ENCODE assay signal across 8 cellular contexts in the genomic region with DNA sequence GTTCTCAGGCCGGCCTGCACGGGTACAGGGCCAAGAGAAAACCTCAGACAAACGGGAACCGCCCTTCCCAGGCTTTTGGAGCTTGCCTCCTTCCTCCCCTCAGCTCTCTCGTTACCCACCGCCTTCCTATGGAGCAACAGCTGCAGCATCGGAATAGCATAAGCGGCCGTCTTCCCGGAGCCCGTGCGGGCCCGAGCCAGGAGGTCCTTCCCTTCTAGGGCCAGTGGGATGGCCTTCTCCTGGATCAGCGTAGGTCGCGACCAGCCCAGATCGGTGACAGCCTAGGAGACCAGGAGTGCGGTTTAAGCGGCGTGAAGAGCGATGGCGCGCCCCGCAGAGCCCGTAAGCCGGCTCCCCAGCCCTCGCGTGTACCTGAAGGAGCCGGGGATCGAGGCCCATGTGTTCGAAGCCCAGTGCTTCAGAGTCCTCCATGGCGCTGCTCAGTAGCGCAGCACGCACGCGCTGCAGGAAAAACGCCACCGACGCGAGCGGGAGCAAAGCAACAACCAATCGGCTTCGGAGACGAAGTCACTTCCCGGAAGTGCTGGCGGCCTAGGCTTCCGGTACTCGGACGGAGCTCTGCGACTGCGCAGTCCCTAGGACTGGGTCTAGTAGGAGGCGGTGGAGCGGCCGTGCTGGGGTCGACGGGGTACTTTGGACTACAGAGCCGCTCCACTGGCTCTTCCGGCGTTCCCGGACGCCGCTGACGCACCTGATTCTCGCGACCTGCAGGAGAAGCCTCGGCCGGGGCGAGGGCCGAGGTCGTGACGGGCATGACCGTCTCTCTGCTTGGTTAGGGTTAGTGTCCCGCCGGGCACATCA. TPM values are rescaled to one million over a fixed set of nuclear protein-coding genes. Genes with fewer than 3 reads are reported as not detected.
DNase-seq lines count a peak whose midpoint lies in the region; ATAC-seq and TF ChIP-seq lines count a peak whose summit lies in the region.

Gene DDX56 (minus strand): TSS at position 445 of the 822 bp plus-strand sequence. CDS start 13 bp downstream, at position 432.

- H3K27ac Mint-ChIP-seq in activated CD8-positive, alpha-beta memory T cell treated with anti-CD3 and anti-CD28 coated beads, Interleukin-2, amount 10 ng/mL, durations not matched to agents 7 days and 5 days, result peak within 1 kb of the TSS; percentile 91
- peak within 1 kb of the TSS; percentile 96 for H3K27ac Mint-ChIP-seq in endodermal cell

- H3K9ac ChIP-seq in NT2/D1 (ENCODE audit: insufficient read length, low read depth) (peak within 1 kb of the TSS; percentile 99), endodermal cell (ENCODE audit: extremely low read depth, low read length, poor library complexity, severe bottlenecking) (peak within 1 kb of the TSS; percentile 80)

- DNase-seq in COR-L47 (lab: John Stamatoyannopoulos, UW) (peak; percentile 96), HUDEP-2 (lab: John Stamatoyannopoulos, UW; ENCODE audit: unreplicated experiment in 76 of 76) (peak in 74 of 76 experiments; percentile 37 to 93 (median 87)), NT2/D1 (ENCODE audit: low read depth, low spot score) (peak; percentile 97), endodermal cell (peak; percentile 98), mesenteric fat pad (ENCODE audit: low spot score) (peak; percentile 98)
- DNase-seq in activated CD8-positive, alpha-beta memory T cell treated with anti-CD3 and anti-CD28 coated beads, Interleukin-2, amount 10 ng/mL, durations not matched to agents 7 days and 5 days, result peak; percentile 97
- peak; percentile 89 for DNase-seq in stimulated activated CD8-positive, alpha-beta memory T cell treated with anti-CD3 and anti-CD28 coated beads, Interleukin-15, amount 100 ng/mL, for 24 hours (ENCODE audit: low read depth)

- WGBS in endodermal cell (ENCODE audit: insufficient coverage in 1 of 2, insufficient read length in 1 of 2), 2 experiments, result 2% methylated on average over 32 to 74 of the region's 74 CpGs

- no peak for TF ChIP-seq CTCF in endodermal cell (conservative IDR thresholded peaks at IDR 0.05)

- no peaks in the 10 kb centered on the region for H3K27me3 Mint-ChIP-seq in activated CD8-positive, alpha-beta memory T cell treated with anti-CD3 and anti-CD28 coated beads, Interleukin-2, amount 10 ng/mL, durations not matched to agents 7 days and 5 days
- no peaks in the 10 kb centered on the region for H3K27me3 Mint-ChIP-seq in endodermal cell (ENCODE audit: insufficient read depth)

- no peaks in the 10 kb centered on the region for H3K27me3 ChIP-seq in NT2/D1 (ENCODE audit: insufficient read depth, insufficient read length)
- no peaks in the 10 kb centered on the region for H3K27me3 ChIP-seq in endodermal cell (ENCODE audit: control insufficient read depth, insufficient read depth, low read length, poor library complexity, severe bottlenecking)

- H3K36me3 ChIP-seq in NT2/D1 (ENCODE audit: insufficient read depth, insufficient read length, low read length) (peaks cover 79% of the 10 kb centered on the region), endodermal cell (ENCODE audit: control insufficient read depth, insufficient read depth, low read length) (peaks cover 56% of the 10 kb centered on the region)

- H3K4me3 ChIP-seq in NT2/D1 (ENCODE audit: insufficient read length, low read depth) (peak within 1 kb of the TSS; percentile 98), endodermal cell (ENCODE audit: low read length) (peak within 1 kb of the TSS; percentile 88)

- ATAC-seq in GM21381 (IDR thresholded peaks at IDR 0.05; ENCODE audit: unreplicated experiment), result peak; percentile 96
- ATAC-seq in activated CD8-positive, alpha-beta memory T cell treated with anti-CD3 and anti-CD28 coated beads, Interleukin-2, amount 10 ng/mL, durations not matched to agents 7 days and 5 days, result peak; percentile 97

- H3K9me3 ChIP-seq in NT2/D1 (ENCODE audit: insufficient read depth, low read length) (no peaks in the 10 kb centered on the region), endodermal cell (ENCODE audit: control insufficient read depth, low read length) (no peaks in the 10 kb centered on the region)

- H3K4me3 Mint-ChIP-seq in activated CD8-positive, alpha-beta memory T cell treated with anti-CD3 and anti-CD28 coated beads, Interleukin-2, amount 10 ng/mL, durations not matched to agents 7 days and 5 days, result peak within 1 kb of the TSS; percentile 85
- H3K4me3 Mint-ChIP-seq in endodermal cell, result peak within 1 kb of the TSS; percentile 94

- CTCF ChIA-PET in activated CD8-positive, alpha-beta memory T cell treated with anti-CD3 and anti-CD28 coated beads, Interleukin-2, amount 10 ng/mL, durations not matched to agents 7 days and 5 days (lab: Charles Lee), result interaction anchor here (0.7 to 2.1 kb wide), 10 partner anchors 9 to 563 kb away, joined by 3 to 20 read pairs (median 3); partner anchors contain the start of gene H2AZ2

- peaks cover 5% of the 10 kb centered on the region for H3K4me1 ChIP-seq in NT2/D1 (ENCODE audit: insufficient read depth, insufficient read length)
- H3K4me1 ChIP-seq in endodermal cell (ENCODE audit: control insufficient read depth, insufficient read depth, low read length), result peaks cover 6% of the 10 kb centered on the region

- peaks cover 34% of the 10 kb centered on the region for H3K4me1 Mint-ChIP-seq in activated CD8-positive, alpha-beta memory T cell treated with anti-CD3 and anti-CD28 coated beads, Interleukin-2, amount 10 ng/mL, durations not matched to agents 7 days and 5 days
- H3K4me1 Mint-ChIP-seq in endodermal cell, result peaks cover 17% of the 10 kb centered on the region

- peak within 1 kb of the TSS; percentile 64 for H3K27ac ChIP-seq in endodermal cell (ENCODE audit: low read depth, low read length)

- no peaks in the 10 kb centered on the region for H3K9me3 Mint-ChIP-seq in activated CD8-positive, alpha-beta memory T cell treated with anti-CD3 and anti-CD28 coated beads, Interleukin-2, amount 10 ng/mL, durations not matched to agents 7 days and 5 days (ENCODE audit: low read depth)
- H3K9me3 Mint-ChIP-seq in endodermal cell, result no peaks in the 10 kb centered on the region

- peaks cover 47% of the 10 kb centered on the region for H3K36me3 Mint-ChIP-seq in activated CD8-positive, alpha-beta memory T cell treated with anti-CD3 and anti-CD28 coated beads, Interleukin-2, amount 10 ng/mL, durations not matched to agents 7 days and 5 days
- H3K36me3 Mint-ChIP-seq in endodermal cell (ENCODE audit: low read depth), result peaks cover 56% of the 10 kb centered on the region

RNA-seq across cellular contexts. Expression of gene DDX56, which starts in this region (rescaled TPM):
- total RNA-seq in activated CD8-positive, alpha-beta memory T cell treated with anti-CD3 and anti-CD28 coated beads, Interleukin-2, amount 10 ng/mL, durations not matched to agents 7 days and 5 days, result 100 to 1,000 TPM in 1 of 2 experiments, 10 to 100 TPM in 1; 97.4 to 102 TPM
- total RNA-seq in endodermal cell (10 to 100 TPM; 73.6 to 79.2 TPM), mesenteric fat pad (64.1 TPM)
- polyA plus RNA-seq in endodermal cell (2013, experiment 1 of 2), result 66.7 TPM
- polyA plus RNA-seq in endodermal cell (2013, experiment 2 of 2), result 57.5 TPM

Comparison
In these comparisons a context has a peak if more than half of its experiments do, and no peak if none do; other contexts are left out.
1. Peak in every context shown above with its lines: DNase-seq, ATAC-seq, H3K4me3 ChIP-seq and H3K27ac ChIP-seq.